ENCODE assay signal across 8 cellular contexts in genomic region chr17:28644782-28645575, GRCh38. TPM values are rescaled to one million over a fixed set of nuclear protein-coding genes. Genes with fewer than 3 reads are reported as not detected.
DNase-seq lines count a peak whose midpoint lies in the region; ATAC-seq and TF ChIP-seq lines count a peak whose summit lies in the region.

Gene BLTP2 (minus strand): TSS chr17:28645158. CDS start chr17:28645056, 102 bp downstream.

- no peaks in the 10 kb centered on the region for H3K9me3 ChIP-seq in CD8-positive, alpha-beta T cell (ENCODE audit: low read length)
- no peaks in the 10 kb centered on the region for H3K9me3 ChIP-seq in mesenchymal stem cell (ENCODE audit: control insufficient read depth, low read length)

- H3K9me3 Mint-ChIP-seq in CD8-positive, alpha-beta T cell = no peaks in the 10 kb centered on the region
- no peaks in the 10 kb centered on the region for H3K9me3 Mint-ChIP-seq in effector memory CD8-positive, alpha-beta T cell

- H3K79me1 ChIP-seq in mesenchymal stem cell (replicated peaks; ENCODE audit: low read length, poor library complexity, severe bottlenecking) = peaks cover 37% of the 10 kb centered on the region

- H3K27ac ChIP-seq in CD8-positive, alpha-beta T cell (ENCODE audit: low read depth, low read length) = peak within 1 kb of the TSS; percentile 75
- peak within 1 kb of the TSS; percentile 75 for H3K27ac ChIP-seq in mesenchymal stem cell (ENCODE audit: low read length, poor library complexity, severe bottlenecking)

- H2BK5ac ChIP-seq in mesenchymal stem cell (ENCODE audit: low read depth, low read length, poor library complexity, severe bottlenecking) = no peak within 1 kb of the TSS

- H2BK15ac ChIP-seq in mesenchymal stem cell (ENCODE audit: low read depth, poor library complexity, severe bottlenecking) = no peak within 1 kb of the TSS

- peak; percentile 98 for ATAC-seq in CD8-positive, alpha-beta T cell
- peak; percentile 60 for ATAC-seq in GM19468 (IDR thresholded peaks at IDR 0.05; ENCODE audit: extremely low read depth, unreplicated experiment)
- peak; percentile 97 for ATAC-seq in effector memory CD8-positive, alpha-beta T cell (replicated peaks)

- H3K4ac ChIP-seq in mesenchymal stem cell (ENCODE audit: low read depth in 1 of 2, low read length in 2 of 2) = peak within 1 kb of the TSS; percentile 60 to 95

- POLR2A ChIA-PET in CD8-positive, alpha-beta T cell (lab: Charles Lee) = interaction anchor here (0.6 to 5.0 kb wide), 15 partner anchors 12 to 307 kb away, joined by 3 to 58 read pairs (median 4); partner anchors contain the start of genes ALDOC, FLOT2, PHF12 and PIGS

- H2BK120ac ChIP-seq in mesenchymal stem cell (ENCODE audit: low read depth, low read length) = no peak within 1 kb of the TSS

- CTCF ChIA-PET in CD8-positive, alpha-beta T cell (lab: Charles Lee) = interaction anchor here (1.0 to 6.0 kb wide), 6 partner anchors 8 to 303 kb away, joined by 3 to 49 read pairs (median 4); partner anchors contain the start of genes SDF2 and SUPT6H

- peak within 1 kb of the TSS; percentile 100 for H3K4me2 ChIP-seq in mesenchymal stem cell (ENCODE audit: low read length, poor library complexity, severe bottlenecking)

- peak within 1 kb of the TSS; percentile 21 for H4K91ac ChIP-seq in mesenchymal stem cell (ENCODE audit: low read length)

- H2BK12ac ChIP-seq in mesenchymal stem cell (ENCODE audit: low read length in 2 of 2) = no peak within 1 kb of the TSS

- peaks cover 49% of the 10 kb centered on the region for H3K36me3 Mint-ChIP-seq in CD8-positive, alpha-beta T cell
- peaks cover 47% of the 10 kb centered on the region for H3K36me3 Mint-ChIP-seq in effector memory CD8-positive, alpha-beta T cell (ENCODE audit: insufficient read depth)

- TF ChIP-seq CTCF in CD8-positive, alpha-beta T cell (IDR thresholded peaks at IDR 0.05) = no peak

- peak within 1 kb of the TSS; percentile 90 for H3K9ac ChIP-seq in mesenchymal stem cell (ENCODE audit: low read length)

- H3K27me3 ChIP-seq in CD8-positive, alpha-beta T cell (ENCODE audit: insufficient read depth, low read length) = no peaks in the 10 kb centered on the region
- no peaks in the 10 kb centered on the region for H3K27me3 ChIP-seq in mesenchymal stem cell (ENCODE audit: control insufficient read depth in 1 of 2, insufficient read depth in 1 of 2, low read length in 2 of 2)

- H3K18ac ChIP-seq in mesenchymal stem cell (ENCODE audit: low read depth in 1 of 2, low read length in 2 of 2) = peak within 1 kb of the TSS; percentile 88 to 96

- intact Hi-C loops in CD8-positive, alpha-beta T cell (cut with DNase I, micrococcal nuclease) = loop anchor here (1.0 to 10.0 kb wide), 15 partner anchors 17 to 649 kb away; partner anchors contain the start of genes DHRS13 (in 2 of the 2), NEK8 (in 2 of the 2), PROCA1 (in 2 of the 2) and SPAG5 (in 2 of the 2)

- peak within 1 kb of the TSS; percentile 95 for H3K27ac Mint-ChIP-seq in CD8-positive, alpha-beta T cell
- peak within 1 kb of the TSS; percentile 93 to 97 for H3K27ac Mint-ChIP-seq in effector memory CD8-positive, alpha-beta T cell

- no peaks in the 10 kb centered on the region for H3K27me3 Mint-ChIP-seq in CD8-positive, alpha-beta T cell (ENCODE audit: low read depth)
- H3K27me3 Mint-ChIP-seq in effector memory CD8-positive, alpha-beta T cell = no peaks in the 10 kb centered on the region

- peak within 1 kb of the TSS; percentile 83 for H2AFZ ChIP-seq in mesenchymal stem cell (ENCODE audit: low read depth, low read length)

- peak; percentile 91 to 97 (median 95) for DNase-seq in CD8-positive, alpha-beta T cell
- DNase-seq in HT1080 (ENCODE audit: low read depth) = peak; percentile 89
- DNase-seq in NOMO-1 (lab: John Stamatoyannopoulos, UW; ENCODE audit: unreplicated experiment in 2 of 2) = peak; percentile 94 to 97
- peak; percentile 86 to 92 for DNase-seq in activated CD8-positive, alpha-beta memory T cell treated with anti-CD3 and anti-CD28 coated beads for 4 hours (ENCODE audit: low read depth in 2 of 2)
- DNase-seq in effector memory CD8-positive, alpha-beta T cell = peak; percentile 91 to 92 (median 91)
- peak; percentile 95 for DNase-seq in mesenchymal stem cell
- DNase-seq in stimulated activated CD8-positive, alpha-beta memory T cell treated with anti-CD3 and anti-CD28 coated beads, Interleukin-12 subunit alpha, Interleukin-12 subunit beta, amount 100 ng/mL, for 24 hours (ENCODE audit: extremely low read depth) = peak; percentile 91

- H3K4me1 Mint-ChIP-seq in CD8-positive, alpha-beta T cell (ENCODE audit: low read depth) = peaks cover 46% of the 10 kb centered on the region
- peaks cover 32 to 42% of the 10 kb centered on the region in 2 donors for H3K4me1 Mint-ChIP-seq in effector memory CD8-positive, alpha-beta T cell (ENCODE audit: low read depth in 2 of 2)

- H3K36me3 ChIP-seq in CD8-positive, alpha-beta T cell (ENCODE audit: insufficient read depth, low read length) = peaks cover 24% of the 10 kb centered on the region
- H3K36me3 ChIP-seq in mesenchymal stem cell (ENCODE audit: control insufficient read depth in 1 of 2, insufficient read depth in 2 of 2, low read depth in 1 of 2, low read length in 2 of 2) = peaks cover 30 to 48% of the 10 kb centered on the region in 2 experiments

- H3K4me3 Mint-ChIP-seq in CD8-positive, alpha-beta T cell = peak within 1 kb of the TSS; percentile 90
- peak within 1 kb of the TSS; percentile 85 to 92 for H3K4me3 Mint-ChIP-seq in effector memory CD8-positive, alpha-beta T cell

- peak within 1 kb of the TSS; percentile 49 for H2AK5ac ChIP-seq in mesenchymal stem cell (ENCODE audit: low read length, severe bottlenecking)

- peak within 1 kb of the TSS in 1 of 2 experiments; percentile 37 for H3K14ac ChIP-seq in mesenchymal stem cell (ENCODE audit: low read length in 2 of 2)

- H4K8ac ChIP-seq in mesenchymal stem cell (ENCODE audit: low read length) = peak within 1 kb of the TSS; percentile 67

- H3K4me3 ChIP-seq in CD8-positive, alpha-beta T cell (ENCODE audit: low read depth, low read length) = peak within 1 kb of the TSS; percentile 82
- H3K4me3 ChIP-seq in mesenchymal stem cell (ENCODE audit: insufficient read depth in 1 of 2, low read depth in 1 of 2, low read length in 2 of 2) = peak within 1 kb of the TSS; percentile 85 to 98

- H3K4me1 ChIP-seq in CD8-positive, alpha-beta T cell (ENCODE audit: insufficient read depth, low read length) = peaks cover 34% of the 10 kb centered on the region
- peaks cover 4% of the 10 kb centered on the region for H3K4me1 ChIP-seq in mesenchymal stem cell (ENCODE audit: control insufficient read depth, insufficient read depth, low read depth, low read length)

- WGBS in mesenchymal stem cell = under 1% methylated on average over 64 of the region's 89 CpGs

- H3K23ac ChIP-seq in mesenchymal stem cell (ENCODE audit: low read length in 2 of 2) = no peak within 1 kb of the TSS

RNA-seq across cellular contexts. Expression of gene BLTP2, which starts in this region (rescaled TPM):
- 100 to 1,000 TPM; 136 to 148 TPM for total RNA-seq in CD8-positive, alpha-beta T cell
- 160 and 168 TPM in 2 replicates for total RNA-seq in HT1080 (2014; rRNA removed; shearing (Covaris generic))
- polyA plus RNA-seq in HT1080 (2015; cell fraction: cytosol; rRNA removed) = 40.4 and 44.8 TPM in 2 replicates
- 82.6 and 89.1 TPM in 2 replicates for polyA plus RNA-seq in HT1080 (2015; cell fraction: nucleus; rRNA removed)
- 54.8 TPM for polyA plus RNA-seq in mesenchymal stem cell (2013, experiment 1 of 2)
- polyA plus RNA-seq in mesenchymal stem cell (2013, experiment 2 of 2) = 57.3 TPM

Comparison
In these comparisons a context has a peak if more than half of its experiments do, and no peak if none do; other contexts are left out.
1. Peak in every context shown above with its lines: DNase-seq, ATAC-seq, H3K4me3 ChIP-seq and H3K27ac ChIP-seq.